Comparison of ENCODE assay signal across 34 cellular contexts in the genomic region with DNA sequence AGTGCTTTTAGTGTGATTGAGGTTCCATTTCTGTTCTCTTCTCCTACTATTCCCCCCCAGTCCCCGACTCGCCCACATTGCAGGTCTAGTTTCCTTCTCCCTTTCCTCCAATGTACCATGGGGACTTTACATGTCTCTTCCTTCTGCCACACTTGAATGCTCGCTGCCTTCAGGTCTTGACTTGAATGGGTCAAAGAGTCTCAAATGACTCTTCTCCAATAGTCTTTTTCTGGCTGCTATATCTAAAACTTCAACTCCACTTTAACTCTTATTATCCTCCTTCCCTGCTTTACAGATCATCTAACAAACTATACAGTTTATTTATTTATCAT.
DNase-seq lines count a peak whose midpoint lies in the region; ATAC-seq, FAIRE-seq and TF ChIP-seq lines count a peak whose summit lies in the region.
"Had no signal": no experiment of that assay in that cellular context is flagged by ENCODE, and none has a peak within 500 bp of the region (broad histone marks: within the 10 kb centered on the region; RNA-seq: fewer than 3 reads in every experiment).

No MANE protein-coding gene starts in this region.

- no peak for TF ChIP-seq POLR2A in erythroblast (IDR thresholded peaks at IDR 0.05; ENCODE audit: low read length)

- peak overlapping the region; percentile 36 for H3K27ac Mint-ChIP-seq in astrocyte (ENCODE audit: unreplicated experiment)
- peak overlapping the region in 1 of 8 donors; percentile 14 for H3K27ac Mint-ChIP-seq in CD8-positive, alpha-beta memory T cell
- H3K27ac Mint-ChIP-seq: activated CD4-positive, alpha-beta memory T cell treated with anti-CD3 and anti-CD28 coated beads, Interleukin-2, amount 10 ng/mL, durations not matched to agents 7 days and 5 days; activated naive CD4-positive, alpha-beta T cell treated with anti-CD3 and anti-CD28 coated beads, Interleukin-2, amount 50 U/mL, for 72 hours; effector memory CD8-positive, alpha-beta T cell had no signal

- H3K36me3 ChIP-seq in astrocyte (ENCODE audit: insufficient read depth, low read length): no peaks in the 10 kb centered on the region
- no peaks in the 10 kb centered on the region for H3K36me3 ChIP-seq in CD8-positive, alpha-beta memory T cell (ENCODE audit: insufficient read depth, low read length)
- H3K36me3 ChIP-seq: cardiac muscle cell, colonic mucosa, esophagus muscularis mucosa, heart right ventricle, transverse colon had no signal

- ATAC-seq in GM18511 (IDR thresholded peaks at IDR 0.05; ENCODE audit: unreplicated experiment): peak; percentile 74
- peak; percentile 64 for ATAC-seq in HG02884 (IDR thresholded peaks at IDR 0.05; ENCODE audit: unreplicated experiment)
- ATAC-seq: activated naive CD4-positive, alpha-beta T cell treated with anti-CD3 and anti-CD28 coated beads, Interleukin-2, amount 50 U/mL, for 72 hours; effector memory CD8-positive, alpha-beta T cell; foreskin keratinocyte; heart right ventricle had no signal

- no peak for FAIRE-seq in astrocyte (lab: Jason Lieb, UNC)
- FAIRE-seq: small intestine had no signal

- H3K27me3 ChIP-seq in astrocyte (ENCODE audit: insufficient read depth, low read length): no peaks in the 10 kb centered on the region
- no peaks in the 10 kb centered on the region for H3K27me3 ChIP-seq in CD8-positive, alpha-beta memory T cell (ENCODE audit: insufficient read depth, low read length, poor library complexity, severe bottlenecking)
- H3K27me3 ChIP-seq: cardiac muscle cell, colonic mucosa, esophagus muscularis mucosa, foreskin keratinocyte, heart right ventricle, transverse colon had no signal

- no peak overlapping the region for H2AFZ ChIP-seq in astrocyte (ENCODE audit: low read depth, low read length)
- H2AFZ ChIP-seq: parathyroid adenoma had no signal

- no peaks in the 10 kb centered on the region for H3K27me3 Mint-ChIP-seq in astrocyte (ENCODE audit: low read depth, unreplicated experiment)
- no peaks in the 10 kb centered on the region for H3K27me3 Mint-ChIP-seq in CD8-positive, alpha-beta memory T cell
- H3K27me3 Mint-ChIP-seq: activated CD4-positive, alpha-beta memory T cell treated with anti-CD3 and anti-CD28 coated beads, Interleukin-2, amount 10 ng/mL, durations not matched to agents 7 days and 5 days; effector memory CD8-positive, alpha-beta T cell had no signal

- no peaks in the 10 kb centered on the region for H3K4me1 ChIP-seq in astrocyte (ENCODE audit: insufficient read depth, low read length)
- peaks cover under 1% of the 10 kb centered on the region for H3K4me1 ChIP-seq in CD8-positive, alpha-beta memory T cell (ENCODE audit: insufficient read depth, low read length)
- H3K4me1 ChIP-seq: colonic mucosa had no signal

- H3K27ac ChIP-seq in astrocyte (ENCODE audit: low read depth, low read length): no peak overlapping the region
- H3K27ac ChIP-seq in CD8-positive, alpha-beta memory T cell (ENCODE audit: low read depth, low read length): no peak overlapping the region
- H3K27ac ChIP-seq: C4-2B, cardiac muscle cell, colonic mucosa, esophagus muscularis mucosa, foreskin keratinocyte, heart right ventricle, HL-60, parathyroid adenoma, RWPE1, transverse colon had no signal

- peaks cover 8% of the 10 kb centered on the region for H3K36me3 Mint-ChIP-seq in astrocyte (ENCODE audit: low read depth, unreplicated experiment)
- peaks cover 0 to 3% (median 3%) of the 10 kb centered on the region in 3 donors for H3K36me3 Mint-ChIP-seq in CD8-positive, alpha-beta memory T cell

- peaks cover 16% of the 10 kb centered on the region for H3K4me1 Mint-ChIP-seq in astrocyte (ENCODE audit: low read depth, unreplicated experiment)
- H3K4me1 Mint-ChIP-seq in CD8-positive, alpha-beta memory T cell: peaks cover 16 to 18% (median 18%) of the 10 kb centered on the region in 3 donors

- H3K9ac ChIP-seq in astrocyte (ENCODE audit: low read length): no peak overlapping the region
- H3K9ac ChIP-seq: parathyroid adenoma had no signal

- TF ChIP-seq CTCF in GM10266 (IDR thresholded peaks at IDR 0.05; ENCODE audit: control insufficient read depth, insufficient read depth, low read depth, missing control alignments) (no peak), astrocyte (IDR thresholded peaks at IDR 0.05; ENCODE audit: insufficient read depth, low read depth, low read length) (no peak)

- no peak overlapping the region for H3K4me2 ChIP-seq in astrocyte (ENCODE audit: low read length)

- no peak overlapping the region for H3K4me3 ChIP-seq in astrocyte (ENCODE audit: insufficient read depth, low read depth, low read length)
- H3K4me3 ChIP-seq in CD8-positive, alpha-beta memory T cell (ENCODE audit: low read length): no peak overlapping the region
- H3K4me3 ChIP-seq: cardiac muscle cell, colonic mucosa, esophagus muscularis mucosa, heart right ventricle, lung, transverse colon had no signal

- H4K20me1 ChIP-seq in astrocyte (ENCODE audit: insufficient read depth, low read length): no peaks in the 10 kb centered on the region

- no peak overlapping the region for H3K4me3 Mint-ChIP-seq in astrocyte (ENCODE audit: unreplicated experiment)
- no peak overlapping the region for H3K4me3 Mint-ChIP-seq in CD8-positive, alpha-beta memory T cell
- H3K4me3 Mint-ChIP-seq: activated CD4-positive, alpha-beta memory T cell treated with anti-CD3 and anti-CD28 coated beads, Interleukin-2, amount 10 ng/mL, durations not matched to agents 7 days and 5 days; effector memory CD8-positive, alpha-beta T cell; nephron had no signal

- no peaks in the 10 kb centered on the region for H3K9me3 Mint-ChIP-seq in astrocyte (ENCODE audit: unreplicated experiment)
- peaks cover 0 to 2% (median 0%) of the 10 kb centered on the region in 5 donors for H3K9me3 Mint-ChIP-seq in CD8-positive, alpha-beta memory T cell
- H3K9me3 Mint-ChIP-seq: effector memory CD8-positive, alpha-beta T cell had no signal

- H3K79me2 ChIP-seq in astrocyte (ENCODE audit: insufficient read depth, low read length): no peaks in the 10 kb centered on the region
- H3K79me2 ChIP-seq: parathyroid adenoma had no signal

- CTCF ChIA-PET in CD8-positive, alpha-beta memory T cell (lab: Charles Lee): no interaction called here

- POLR2A ChIA-PET in CD8-positive, alpha-beta memory T cell (lab: Charles Lee): no interaction called here

- DNase-seq in GM10266 (ENCODE audit: extremely low spot score): peak; percentile 38
- no peak for DNase-seq in astrocyte (ENCODE audit: low read depth)
- no peak for DNase-seq in erythroblast (lab: John Stamatoyannopoulos, UW)
- DNase-seq in CD8-positive, alpha-beta memory T cell: no peak
- no peak for DNase-seq in kidney glomerular epithelial cell (lab: John Stamatoyannopoulos, UW)
- DNase-seq: activated CD4-positive, alpha-beta memory T cell treated with anti-CD3 and anti-CD28 coated beads, Interleukin-2, amount 10 ng/mL, durations not matched to agents 7 days and 5 days; activated CD4-positive, CD25-positive, alpha-beta regulatory T cell treated with anti-CD3 and anti-CD28 coated beads, Interleukin-2, amount 50 U/mL, for 72 hours; activated CD8-positive, alpha-beta memory T cell treated with anti-CD3 and anti-CD28 coated beads, Interleukin-2, amount 50 U/mL, for 48 hours; aorta; Calu3; colonic mucosa; effector memory CD8-positive, alpha-beta T cell; foreskin keratinocyte; GF-D8; H7; heart right ventricle; Karpas-422; NCI-H446; NCI-H774; small intestine; stimulated activated CD4-positive, alpha-beta T cell treated with anti-CD3 and anti-CD28 coated beads, Interleukin-1b, Interleukin-23, amount 100 ng/mL, for 48 hours; stimulated activated CD8-positive, alpha-beta memory T cell treated with anti-CD3 and anti-CD28 coated beads, Interleukin-4, amount 100 ng/mL, for 48 hours; transverse colon had no signal

- no peaks in the 10 kb centered on the region for H3K9me3 ChIP-seq in astrocyte (ENCODE audit: insufficient read depth, low read depth, low read length)
- H3K9me3 ChIP-seq in CD8-positive, alpha-beta memory T cell (ENCODE audit: low read length): no peaks in the 10 kb centered on the region
- H3K9me3 ChIP-seq: colonic mucosa, esophagus muscularis mucosa, transverse colon had no signal
